In the genomic region with DNA sequence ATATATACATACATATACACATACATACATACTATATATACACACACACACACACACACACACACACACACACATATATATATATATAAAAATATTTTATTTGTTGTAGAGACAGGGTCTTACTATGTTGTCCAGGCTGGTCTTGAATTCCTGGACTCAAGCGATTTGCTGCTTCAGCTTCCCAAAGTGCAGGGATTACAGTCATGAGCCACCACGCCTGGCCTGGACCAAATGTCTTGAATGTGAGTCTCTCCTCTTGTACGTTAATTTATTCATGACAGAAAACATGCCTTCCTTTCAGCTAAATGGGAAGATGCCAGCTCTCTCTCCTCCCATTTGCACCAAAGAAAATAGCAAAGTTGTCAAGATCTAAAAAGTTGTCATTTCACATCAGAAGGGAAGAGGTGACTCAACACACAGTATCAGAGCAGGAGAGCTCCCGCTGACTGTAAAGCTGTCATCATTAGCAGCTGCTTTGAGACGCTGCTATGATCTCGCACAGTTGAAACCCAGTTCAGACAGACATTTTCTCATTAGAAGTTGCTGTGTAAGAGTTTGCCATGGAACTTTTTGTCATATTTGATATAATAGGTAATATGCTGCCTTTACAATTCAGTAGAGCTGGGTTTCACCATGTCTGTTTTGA, we compare ENCODE assay signal across 1 cellular context.
TF ChIP-seq lines count a peak whose summit lies in the region.

No MANE protein-coding gene starts in this region.

TF ChIP-seq in WTC11, 78 proteins besides CTCF, POLR2A, EP300 and RAD21 (continued from another document):
- TF ChIP-seq, protein P1, sequence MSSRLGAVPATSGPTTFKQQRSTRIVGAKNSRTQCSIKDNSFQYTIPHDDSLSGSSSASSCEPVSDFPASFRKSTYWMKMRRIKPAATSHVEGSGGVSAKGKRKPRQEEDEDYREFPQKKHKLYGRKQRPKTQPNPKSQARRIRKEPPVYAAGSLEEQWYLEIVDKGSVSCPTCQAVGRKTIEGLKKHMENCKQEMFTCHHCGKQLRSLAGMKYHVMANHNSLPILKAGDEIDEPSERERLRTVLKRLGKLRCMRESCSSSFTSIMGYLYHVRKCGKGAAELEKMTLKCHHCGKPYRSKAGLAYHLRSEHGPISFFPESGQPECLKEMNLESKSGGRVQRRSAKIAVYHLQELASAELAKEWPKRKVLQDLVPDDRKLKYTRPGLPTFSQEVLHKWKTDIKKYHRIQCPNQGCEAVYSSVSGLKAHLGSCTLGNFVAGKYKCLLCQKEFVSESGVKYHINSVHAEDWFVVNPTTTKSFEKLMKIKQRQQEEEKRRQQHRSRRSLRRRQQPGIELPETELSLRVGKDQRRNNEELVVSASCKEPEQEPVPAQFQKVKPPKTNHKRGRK (CRISPR knock-in tag; IDR thresholded peaks at IDR 0.05; ENCODE audit: borderline replicate concordance): no peak
- no peak for TF ChIP-seq TCF7 (CRISPR knock-in tag; IDR thresholded peaks at IDR 0.05; ENCODE audit: low read depth)
- TF ChIP-seq, protein P2, sequence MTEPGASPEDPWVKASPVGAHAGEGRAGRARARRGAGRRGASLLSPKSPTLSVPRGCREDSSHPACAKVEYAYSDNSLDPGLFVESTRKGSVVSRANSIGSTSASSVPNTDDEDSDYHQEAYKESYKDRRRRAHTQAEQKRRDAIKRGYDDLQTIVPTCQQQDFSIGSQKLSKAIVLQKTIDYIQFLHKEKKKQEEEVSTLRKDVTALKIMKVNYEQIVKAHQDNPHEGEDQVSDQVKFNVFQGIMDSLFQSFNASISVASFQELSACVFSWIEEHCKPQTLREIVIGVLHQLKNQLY (CRISPR knock-in tag; IDR thresholded peaks at IDR 0.05): no peak
- TF ChIP-seq NR2C2 (CRISPR knock-in tag; IDR thresholded peaks at IDR 0.05): no peak
- TF ChIP-seq, protein P3, sequence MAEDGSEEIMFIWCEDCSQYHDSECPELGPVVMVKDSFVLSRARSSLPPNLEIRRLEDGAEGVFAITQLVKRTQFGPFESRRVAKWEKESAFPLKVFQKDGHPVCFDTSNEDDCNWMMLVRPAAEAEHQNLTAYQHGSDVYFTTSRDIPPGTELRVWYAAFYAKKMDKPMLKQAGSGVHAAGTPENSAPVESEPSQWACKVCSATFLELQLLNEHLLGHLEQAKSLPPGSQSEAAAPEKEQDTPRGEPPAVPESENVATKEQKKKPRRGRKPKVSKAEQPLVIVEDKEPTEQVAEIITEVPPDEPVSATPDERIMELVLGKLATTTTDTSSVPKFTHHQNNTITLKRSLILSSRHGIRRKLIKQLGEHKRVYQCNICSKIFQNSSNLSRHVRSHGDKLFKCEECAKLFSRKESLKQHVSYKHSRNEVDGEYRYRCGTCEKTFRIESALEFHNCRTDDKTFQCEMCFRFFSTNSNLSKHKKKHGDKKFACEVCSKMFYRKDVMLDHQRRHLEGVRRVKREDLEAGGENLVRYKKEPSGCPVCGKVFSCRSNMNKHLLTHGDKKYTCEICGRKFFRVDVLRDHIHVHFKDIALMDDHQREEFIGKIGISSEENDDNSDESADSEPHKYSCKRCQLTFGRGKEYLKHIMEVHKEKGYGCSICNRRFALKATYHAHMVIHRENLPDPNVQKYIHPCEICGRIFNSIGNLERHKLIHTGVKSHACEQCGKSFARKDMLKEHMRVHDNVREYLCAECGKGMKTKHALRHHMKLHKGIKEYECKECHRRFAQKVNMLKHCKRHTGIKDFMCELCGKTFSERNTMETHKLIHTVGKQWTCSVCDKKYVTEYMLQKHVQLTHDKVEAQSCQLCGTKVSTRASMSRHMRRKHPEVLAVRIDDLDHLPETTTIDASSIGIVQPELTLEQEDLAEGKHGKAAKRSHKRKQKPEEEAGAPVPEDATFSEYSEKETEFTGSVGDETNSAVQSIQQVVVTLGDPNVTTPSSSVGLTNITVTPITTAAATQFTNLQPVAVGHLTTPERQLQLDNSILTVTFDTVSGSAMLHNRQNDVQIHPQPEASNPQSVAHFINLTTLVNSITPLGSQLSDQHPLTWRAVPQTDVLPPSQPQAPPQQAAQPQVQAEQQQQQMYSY (CRISPR knock-in tag; IDR thresholded peaks at IDR 0.05): no peak
- TF ChIP-seq NFYB (CRISPR knock-in tag; conservative IDR thresholded peaks at IDR 0.05; ENCODE audit: low read depth): no peak
- no peak for TF ChIP-seq SOX15 (CRISPR knock-in tag; IDR thresholded peaks at IDR 0.05)
